1 cellular context compared by ENCODE assay signal in the genomic region with DNA sequence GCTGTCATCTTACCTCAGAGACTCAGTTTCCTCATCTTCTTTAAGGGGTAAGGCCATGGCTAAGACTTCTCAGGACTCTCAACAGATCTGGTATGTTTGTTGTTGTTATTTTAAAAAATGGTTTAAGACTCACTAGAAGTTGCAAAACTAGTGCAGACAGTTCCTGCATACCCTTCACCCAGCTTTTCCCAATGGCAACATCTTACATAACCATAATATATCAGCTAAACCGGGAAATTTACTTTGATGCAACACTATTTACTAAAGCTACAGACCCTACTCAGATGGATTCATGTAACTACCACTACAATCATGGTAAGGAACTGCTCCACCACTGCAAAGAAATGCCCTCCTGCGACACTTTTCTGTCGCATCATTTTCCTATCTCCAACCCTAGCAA.
TF ChIP-seq lines count a peak whose summit lies in the region.

No MANE protein-coding gene starts in this region.

TF ChIP-seq in liver, 16 proteins besides CTCF, POLR2A, EP300 and RAD21:
- no peak for TF ChIP-seq GABPA (IDR thresholded peaks at IDR 0.05 in 1 of 2, conservative IDR thresholded peaks at IDR 0.05 in 1 of 2)
- TF ChIP-seq RXRA (IDR thresholded peaks at IDR 0.05), result no peak
- TF ChIP-seq NR2F2 (IDR thresholded peaks at IDR 0.05), result no peak
- no peak for TF ChIP-seq YY1 (IDR thresholded peaks at IDR 0.05)
- TF ChIP-seq JUND (IDR thresholded peaks at IDR 0.05), result no peak
- no peak for TF ChIP-seq SP1 (IDR thresholded peaks at IDR 0.05)
- TF ChIP-seq FOXA2 (IDR thresholded peaks at IDR 0.05), result no peak
- TF ChIP-seq EGR1 (IDR thresholded peaks at IDR 0.05; ENCODE audit: low read depth in 2 of 2), result no peak
- TF ChIP-seq, protein P1, sequence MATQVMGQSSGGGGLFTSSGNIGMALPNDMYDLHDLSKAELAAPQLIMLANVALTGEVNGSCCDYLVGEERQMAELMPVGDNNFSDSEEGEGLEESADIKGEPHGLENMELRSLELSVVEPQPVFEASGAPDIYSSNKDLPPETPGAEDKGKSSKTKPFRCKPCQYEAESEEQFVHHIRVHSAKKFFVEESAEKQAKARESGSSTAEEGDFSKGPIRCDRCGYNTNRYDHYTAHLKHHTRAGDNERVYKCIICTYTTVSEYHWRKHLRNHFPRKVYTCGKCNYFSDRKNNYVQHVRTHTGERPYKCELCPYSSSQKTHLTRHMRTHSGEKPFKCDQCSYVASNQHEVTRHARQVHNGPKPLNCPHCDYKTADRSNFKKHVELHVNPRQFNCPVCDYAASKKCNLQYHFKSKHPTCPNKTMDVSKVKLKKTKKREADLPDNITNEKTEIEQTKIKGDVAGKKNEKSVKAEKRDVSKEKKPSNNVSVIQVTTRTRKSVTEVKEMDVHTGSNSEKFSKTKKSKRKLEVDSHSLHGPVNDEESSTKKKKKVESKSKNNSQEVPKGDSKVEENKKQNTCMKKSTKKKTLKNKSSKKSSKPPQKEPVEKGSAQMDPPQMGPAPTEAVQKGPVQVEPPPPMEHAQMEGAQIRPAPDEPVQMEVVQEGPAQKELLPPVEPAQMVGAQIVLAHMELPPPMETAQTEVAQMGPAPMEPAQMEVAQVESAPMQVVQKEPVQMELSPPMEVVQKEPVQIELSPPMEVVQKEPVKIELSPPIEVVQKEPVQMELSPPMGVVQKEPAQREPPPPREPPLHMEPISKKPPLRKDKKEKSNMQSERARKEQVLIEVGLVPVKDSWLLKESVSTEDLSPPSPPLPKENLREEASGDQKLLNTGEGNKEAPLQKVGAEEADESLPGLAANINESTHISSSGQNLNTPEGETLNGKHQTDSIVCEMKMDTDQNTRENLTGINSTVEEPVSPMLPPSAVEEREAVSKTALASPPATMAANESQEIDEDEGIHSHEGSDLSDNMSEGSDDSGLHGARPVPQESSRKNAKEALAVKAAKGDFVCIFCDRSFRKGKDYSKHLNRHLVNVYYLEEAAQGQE (IDR thresholded peaks at IDR 0.05), result no peak
- TF ChIP-seq HNF4G (IDR thresholded peaks at IDR 0.05), result no peak
- TF ChIP-seq HNF4A (conservative IDR thresholded peaks at IDR 0.05), result no peak
- TF ChIP-seq ZBTB33 (IDR thresholded peaks at IDR 0.05), result no peak
- no peak for TF ChIP-seq FOXA1 (IDR thresholded peaks at IDR 0.05)
- no peak for TF ChIP-seq MAX (IDR thresholded peaks at IDR 0.05)
TF ChIP-seq in liver: peak in this region for 0.
